8 cellular contexts compared by ENCODE assay signal in the genomic region with DNA sequence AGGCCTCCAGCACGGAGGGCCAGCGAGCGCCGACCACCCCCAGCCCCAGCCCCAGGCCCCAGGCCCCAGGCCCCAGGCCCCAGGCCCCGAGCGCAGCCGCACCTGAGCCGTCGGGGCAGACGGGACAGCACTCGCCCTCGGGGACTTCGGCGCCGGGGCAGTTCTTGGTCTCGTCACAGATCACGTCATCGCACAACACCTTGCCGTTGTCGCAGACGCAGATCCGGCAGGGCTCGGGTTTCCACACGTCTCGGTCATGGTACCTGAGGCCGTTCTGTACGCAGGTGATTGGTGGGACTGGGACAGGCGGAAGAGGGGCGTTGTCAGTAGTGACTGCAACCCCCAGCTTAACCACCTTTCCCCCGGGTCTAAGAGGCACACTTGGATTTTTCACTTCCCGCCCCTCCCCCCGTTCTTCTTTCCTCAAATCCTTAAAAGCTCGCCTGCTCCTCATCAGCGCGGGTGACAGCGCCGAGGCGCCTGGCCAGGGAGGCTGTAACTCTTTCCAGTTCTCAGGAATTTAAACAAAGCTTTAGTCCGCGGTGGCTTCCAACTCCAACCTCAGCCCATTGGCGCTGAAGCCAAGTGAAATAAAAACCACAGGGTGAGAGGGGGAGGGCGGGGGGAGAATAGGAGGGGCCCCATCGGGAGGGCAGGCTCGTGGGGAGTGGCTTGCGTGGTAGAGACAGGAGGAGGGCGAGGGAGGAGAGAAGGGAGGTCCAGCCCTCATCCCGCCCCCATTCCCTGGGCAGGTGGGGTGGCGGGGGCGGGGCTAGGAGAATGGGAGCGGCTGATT.
A peak's percentile ranks its signal among the peaks of the same experiment; 100 is the strongest.
DNase-seq lines count a peak whose midpoint lies in the region; ATAC-seq lines count a peak whose summit lies in the region.

No MANE protein-coding gene starts in this region.

- ATAC-seq in GM21786 (IDR thresholded peaks at IDR 0.05; ENCODE audit: unreplicated experiment) (peak; percentile 18), HG02571 (IDR thresholded peaks at IDR 0.05; ENCODE audit: unreplicated experiment) (no peak)

- peak; percentile 47 for DNase-seq in CD1c-positive myeloid dendritic cell (ENCODE audit: extremely low spot score)
- DNase-seq in NCI-H1694 (lab: John Stamatoyannopoulos, UW) = peak; percentile 55
- DNase-seq in UCSD-AML1 (lab: John Stamatoyannopoulos, UW; ENCODE audit: unreplicated experiment) = peak; percentile 85
- DNase-seq in T47D (ENCODE audit: low read depth in 1 of 2, low spot score in 1 of 2) = peak; percentile 95 to 99
- peak; percentile 96 for DNase-seq in iris pigment epithelial cell (ENCODE audit: low read depth)
- DNase-seq in stimulated activated CD4-positive, alpha-beta T cell treated with anti-CD3 and anti-CD28 coated beads, Interleukin-12 subunit alpha, Interleukin-12 subunit beta, amount 100 ng/mL, for 24 hours (ENCODE audit: low read depth in 2 of 2) = peak; percentile 22 to 60

- in situ Hi-C loops in T47D (cut with HindIII; ENCODE audit: low pct_unique_long_range_greater_than_20kb, low sequenced_read_pairs) = no loop called here

Comparison
In these comparisons a context has a peak if more than half of its experiments do, and no peak if none do; other contexts are left out.
1. DNase-seq: peak in every context shown above with its lines; median percentile 97 in T47D; 96 in iris pigment epithelial cell; 85 in UCSD-AML1; 55 in NCI-H1694; 47 in CD1c-positive myeloid dendritic cell; 41 in stimulated activated CD4-positive, alpha-beta T cell treated with anti-CD3 and anti-CD28 coated beads, Interleukin-12 subunit alpha, Interleukin-12 subunit beta, amount 100 ng/mL, for 24 hours.